Comparison of ENCODE assay signal across 8 cellular contexts in genomic region chr20:36214684-36215256, GRCh38. TPM values are rescaled to one million over a fixed set of nuclear protein-coding genes. Genes with fewer than 3 reads are reported as not detected.
DNase-seq lines count a peak whose midpoint lies in the region; ATAC-seq and TF ChIP-seq lines count a peak whose summit lies in the region.

No MANE protein-coding gene starts in this region.

- H2AFZ ChIP-seq in OCI-LY1 (ENCODE audit: low read length) (no peak overlapping the region), smooth muscle cell (ENCODE audit: low read depth) (no peak overlapping the region)

- no peak for TF ChIP-seq EP300 in esophagus muscularis mucosa (IDR thresholded peaks at IDR 0.05)

- intact Hi-C loops in esophagus muscularis mucosa (cut with DNase I): no loop called here

- H3K4me2 ChIP-seq in OCI-LY1 (ENCODE audit: low read length): no peak overlapping the region
- no peak overlapping the region for H3K4me2 ChIP-seq in smooth muscle cell

- no peaks in the 10 kb centered on the region for H3F3A ChIP-seq in OCI-LY1 (ENCODE audit: insufficient read depth, low read length)
- H3F3A ChIP-seq in smooth muscle cell (ENCODE audit: low read depth): no peaks in the 10 kb centered on the region

- DNase-seq in AG10803 (ENCODE audit: low read depth) (peak; percentile 23), GM12865 (ENCODE audit: low read depth) (peak; percentile 57), esophagus muscularis mucosa (ENCODE audit: extremely low spot score) (no peak), smooth muscle cell (lab: John Stamatoyannopoulos, UW; ENCODE audit: unreplicated experiment) (no peak), NCI-H774 (lab: John Stamatoyannopoulos, UW) (no peak)

- TF ChIP-seq CTCF in AG10803 (conservative IDR thresholded peaks at IDR 0.05; ENCODE audit: low read length) (peak; percentile 58), GM12865 (IDR thresholded peaks at IDR 0.05; ENCODE audit: insufficient read depth, low read depth, low read length, missing control alignments) (peak; percentile 71), OCI-LY1 (IDR thresholded peaks at IDR 0.05; ENCODE audit: low read length) (peak; percentile 73; the same call in 1 of the 2 replicates), esophagus muscularis mucosa (IDR thresholded peaks at IDR 0.05) (peak; percentile 23 to 41 (median 25)), smooth muscle cell (IDR thresholded peaks at IDR 0.05; ENCODE audit: borderline replicate concordance, insufficient read depth, poor library complexity, severe bottlenecking) (peak; percentile 43)

- no peaks in the 10 kb centered on the region for H3K9me3 ChIP-seq in OCI-LY1 (ENCODE audit: low read length)
- H3K9me3 ChIP-seq in esophagus muscularis mucosa: no peaks in the 10 kb centered on the region
- no peaks in the 10 kb centered on the region for H3K9me3 ChIP-seq in smooth muscle cell (replicated peaks; ENCODE audit: low read depth)

- no peaks in the 10 kb centered on the region for H3K9me2 ChIP-seq in OCI-LY1 (ENCODE audit: low read depth, low read length)

- H3K36me3 ChIP-seq in OCI-LY1 (ENCODE audit: insufficient read depth, low read length) (no peaks in the 10 kb centered on the region), esophagus muscularis mucosa (peaks cover 0 to 74% (median 38%) of the 10 kb centered on the region in 4 donors), smooth muscle cell (ENCODE audit: low read depth) (no peaks in the 10 kb centered on the region)

- H3K79me2 ChIP-seq in OCI-LY1 (ENCODE audit: insufficient read depth, low read length) (no peaks in the 10 kb centered on the region), smooth muscle cell (ENCODE audit: low read depth) (no peaks in the 10 kb centered on the region)

- no peaks in the 10 kb centered on the region for H3K4me1 ChIP-seq in OCI-LY1 (ENCODE audit: insufficient read depth, low read length, severe bottlenecking)
- no peaks in the 10 kb centered on the region for H3K4me1 ChIP-seq in esophagus muscularis mucosa
- H3K4me1 ChIP-seq in smooth muscle cell (ENCODE audit: low read depth): no peaks in the 10 kb centered on the region

- no peaks in the 10 kb centered on the region; the same call in none of the 2 replicates for H3K27me3 ChIP-seq in OCI-LY1 (ENCODE audit: insufficient read depth, low read length)
- no peaks in the 10 kb centered on the region for H3K27me3 ChIP-seq in esophagus muscularis mucosa
- no peaks in the 10 kb centered on the region for H3K27me3 ChIP-seq in smooth muscle cell (ENCODE audit: low read depth)

- WGBS in esophagus muscularis mucosa: 73% methylated on average over 5 of the region's 5 CpGs
- WGBS in smooth muscle cell (ENCODE audit: low lambda C conversion rate): 73% methylated on average over 5 of the region's 5 CpGs

- TF ChIP-seq POLR2A in esophagus muscularis mucosa (IDR thresholded peaks at IDR 0.05; ENCODE audit: low read depth): no peak

- no peak overlapping the region for H3K27ac ChIP-seq in OCI-LY1 (ENCODE audit: low read depth, low read length, poor library complexity, severe bottlenecking)
- no peak overlapping the region for H3K27ac ChIP-seq in esophagus muscularis mucosa (replicated peaks in 1 of 4)
- H3K27ac ChIP-seq in smooth muscle cell (ENCODE audit: low read depth): no peak overlapping the region

- no peaks in the 10 kb centered on the region for H4K20me1 ChIP-seq in OCI-LY1 (ENCODE audit: insufficient read depth, low read length)
- no peaks in the 10 kb centered on the region for H4K20me1 ChIP-seq in smooth muscle cell (ENCODE audit: low read depth)

- no peak for ATAC-seq in HG02973 (IDR thresholded peaks at IDR 0.05; ENCODE audit: unreplicated experiment)
- no peak for ATAC-seq in HG03175 (IDR thresholded peaks at IDR 0.05; ENCODE audit: unreplicated experiment)

- H3K9ac ChIP-seq in OCI-LY1 (ENCODE audit: low read length): no peak overlapping the region
- H3K9ac ChIP-seq in smooth muscle cell (ENCODE audit: low read depth): no peak overlapping the region

- H3K4me3 ChIP-seq in AG10803 (ENCODE audit: low read length): no peak overlapping the region
- H3K4me3 ChIP-seq in GM12865 (ENCODE audit: low read depth, low read length): no peak overlapping the region
- no peak overlapping the region for H3K4me3 ChIP-seq in OCI-LY1 (ENCODE audit: low read depth, low read length, poor library complexity, severe bottlenecking)
- H3K4me3 ChIP-seq in esophagus muscularis mucosa: no peak overlapping the region
- no peak overlapping the region for H3K4me3 ChIP-seq in smooth muscle cell

RNA-seq across cellular contexts. Expression of gene AAR2, which starts 21.5 kb away (rescaled TPM):
- total RNA-seq in esophagus muscularis mucosa (10 to 100 TPM; 37.8 to 53.7 (median 47.2) TPM), smooth muscle cell (25.9 and 26.6 TPM in 2 replicates)
- 37.5 and 39.9 TPM in 2 replicates for polyA plus RNA-seq in smooth muscle cell

Comparison
In these comparisons a context has a peak if more than half of its experiments do, and no peak if none do; other contexts are left out.
1. DNase-seq: peak in AG10803 (single experiment) and GM12865 (single experiment); none in esophagus muscularis mucosa (single experiment), smooth muscle cell (single experiment) and NCI-H774 (single experiment).
2. Peak in every context shown above with its lines, with median percentiles within 50 percentile points of each other: CTCF ChIP-seq.